In the genomic region with DNA sequence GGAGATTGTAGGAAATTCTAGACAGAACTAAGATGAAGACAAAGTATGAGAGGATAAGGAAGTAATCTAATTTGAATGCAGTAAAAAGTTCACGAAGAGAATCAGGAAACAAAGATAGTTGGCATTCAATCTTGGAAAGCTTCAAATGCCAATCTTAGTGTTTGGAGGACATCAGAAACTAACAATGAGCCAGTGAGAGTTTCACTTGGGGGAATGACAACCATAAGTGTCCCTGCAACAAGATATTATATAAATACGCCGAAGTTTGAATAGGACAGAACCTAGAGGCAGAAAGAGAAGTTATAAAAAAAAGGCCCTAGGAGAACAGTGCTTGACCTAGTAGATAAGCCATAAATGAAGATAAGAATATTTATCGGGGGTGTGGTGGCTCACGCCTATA, we compare ENCODE assay signal across 19 cellular contexts. TPM values are rescaled to one million over a fixed set of nuclear protein-coding genes. Genes with fewer than 3 reads are reported as not detected.
DNase-seq lines count a peak whose midpoint lies in the region; ATAC-seq and TF ChIP-seq lines count a peak whose summit lies in the region.
"Had no signal": no experiment of that assay in that cellular context is flagged by ENCODE, and none has a peak within 500 bp of the region (broad histone marks: within the 10 kb centered on the region; RNA-seq: fewer than 3 reads in every experiment).

No MANE protein-coding gene starts in this region.

- WGBS in smooth muscle cell (ENCODE audit: low lambda C conversion rate): 94% methylated on average over 5 of the region's 5 CpGs

- no peak overlapping the region for H3K4me2 ChIP-seq in smooth muscle cell
- H3K4me2 ChIP-seq: GM23338 had no signal

- POLR2A ChIA-PET in activated CD4-positive, alpha-beta T cell treated with anti-CD3 and anti-CD28 coated beads, Interleukin-2, amount 10 ng/mL, durations not matched to agents 7 days and 5 days (lab: Charles Lee): no interaction called here

- no peaks in the 10 kb centered on the region for H3K27me3 Mint-ChIP-seq in activated CD4-positive, alpha-beta T cell treated with anti-CD3 and anti-CD28 coated beads, Interleukin-2, amount 10 ng/mL, durations not matched to agents 7 days and 5 days
- no peaks in the 10 kb centered on the region for H3K27me3 Mint-ChIP-seq in activated naive CD8-positive, alpha-beta T cell treated with anti-CD3 and anti-CD28 coated beads for 36 hours

- no peaks in the 10 kb centered on the region for H3K9me3 ChIP-seq in right atrium auricular region
- no peaks in the 10 kb centered on the region for H3K9me3 ChIP-seq in smooth muscle cell (replicated peaks; ENCODE audit: low read depth)
- H3K9me3 ChIP-seq: BE2C had no signal

- peak; percentile 68 for ATAC-seq in Right ventricle myocardium superior (ENCODE audit: poor library complexity)
- ATAC-seq in GM21786 (IDR thresholded peaks at IDR 0.05; ENCODE audit: unreplicated experiment): no peak
- ATAC-seq: CD8-positive, alpha-beta T cell; GM23338; HCT116; PC-3 had no signal

- intact Hi-C loops in Right ventricle myocardium superior (cut with DNase I): no loop called here

- TF ChIP-seq CTCF in right atrium auricular region (IDR thresholded peaks at IDR 0.05): no peak
- TF ChIP-seq CTCF in smooth muscle cell (IDR thresholded peaks at IDR 0.05; ENCODE audit: borderline replicate concordance, insufficient read depth, poor library complexity, severe bottlenecking): no peak

- no peak overlapping the region for H3K27ac ChIP-seq in right atrium auricular region
- H3K27ac ChIP-seq in smooth muscle cell (ENCODE audit: low read depth): peak overlapping the region; percentile 6

- no peaks in the 10 kb centered on the region for H3K9me3 Mint-ChIP-seq in activated CD4-positive, alpha-beta T cell treated with anti-CD3 and anti-CD28 coated beads, Interleukin-2, amount 10 ng/mL, durations not matched to agents 7 days and 5 days
- no peaks in the 10 kb centered on the region for H3K9me3 Mint-ChIP-seq in activated naive CD8-positive, alpha-beta T cell treated with anti-CD3 and anti-CD28 coated beads for 36 hours
- H3K9me3 Mint-ChIP-seq: CD8-positive, alpha-beta T cell; GM23338 had no signal

- H3K4me1 Mint-ChIP-seq in activated CD4-positive, alpha-beta T cell treated with anti-CD3 and anti-CD28 coated beads, Interleukin-2, amount 10 ng/mL, durations not matched to agents 7 days and 5 days: peaks cover 31% of the 10 kb centered on the region
- H3K4me1 Mint-ChIP-seq in activated naive CD8-positive, alpha-beta T cell treated with anti-CD3 and anti-CD28 coated beads for 36 hours: peaks cover 30% of the 10 kb centered on the region
- H3K4me1 Mint-ChIP-seq: GM23338 had no signal

- H2AFZ ChIP-seq in smooth muscle cell (ENCODE audit: low read depth): no peak overlapping the region
- H2AFZ ChIP-seq: GM23338 had no signal

- no peak overlapping the region for H3K4me3 ChIP-seq in right atrium auricular region
- no peak overlapping the region for H3K4me3 ChIP-seq in smooth muscle cell
- H3K4me3 ChIP-seq: GM23338 had no signal

- CTCF ChIA-PET in activated CD4-positive, alpha-beta T cell treated with anti-CD3 and anti-CD28 coated beads, Interleukin-2, amount 10 ng/mL, durations not matched to agents 7 days and 5 days (lab: Charles Lee): interaction anchor here (0.5 kb wide), 1 partner anchor 9 kb away, joined by 3 read pairs; no protein-coding TSS in a partner anchor

- no peaks in the 10 kb centered on the region for H3K27me3 ChIP-seq in right atrium auricular region
- H3K27me3 ChIP-seq in smooth muscle cell (ENCODE audit: low read depth): no peaks in the 10 kb centered on the region
- H3K27me3 ChIP-seq: BE2C had no signal

- no peak for DNase-seq in activated CD4-positive, alpha-beta T cell treated with anti-CD3 and anti-CD28 coated beads, Interleukin-2, amount 10 ng/mL, durations not matched to agents 7 days and 5 days
- DNase-seq in activated CD4-positive, alpha-beta T cell treated with anti-CD3 and anti-CD28 coated beads, Interleukin-2, amount 50 U/mL, for 48 hours: no peak
- DNase-seq in Right ventricle myocardium superior: no peak
- DNase-seq in right atrium auricular region (ENCODE audit: low spot score): no peak
- DNase-seq in activated naive CD8-positive, alpha-beta T cell treated with anti-CD3 and anti-CD28 coated beads for 36 hours: no peak
- DNase-seq in smooth muscle cell (lab: John Stamatoyannopoulos, UW; ENCODE audit: unreplicated experiment): no peak
- DNase-seq in LoVo (ENCODE audit: low spot score): no peak
- DNase-seq: 8988T; BE2C; CD8-positive, alpha-beta T cell; DND-41; KBM-7; NCI-H1436 treated with DMSO at 0.1 percent for 48 hours; NCI-H2081; NCI-H774; PC-3 had no signal

- peaks cover 18% of the 10 kb centered on the region for H3F3A ChIP-seq in smooth muscle cell (ENCODE audit: low read depth)

- no peak overlapping the region for H3K9ac ChIP-seq in smooth muscle cell (ENCODE audit: low read depth)

- no peak overlapping the region for H3K4me3 Mint-ChIP-seq in activated CD4-positive, alpha-beta T cell treated with anti-CD3 and anti-CD28 coated beads, Interleukin-2, amount 10 ng/mL, durations not matched to agents 7 days and 5 days
- H3K4me3 Mint-ChIP-seq in activated naive CD8-positive, alpha-beta T cell treated with anti-CD3 and anti-CD28 coated beads for 36 hours: no peak overlapping the region
- H3K4me3 Mint-ChIP-seq: CD8-positive, alpha-beta T cell; GM23338 had no signal

- H3K4me1 ChIP-seq in right atrium auricular region: peaks cover 0 to 11% of the 10 kb centered on the region in 2 donors
- no peaks in the 10 kb centered on the region for H3K4me1 ChIP-seq in smooth muscle cell (ENCODE audit: low read depth)
- H3K4me1 ChIP-seq: BE2C had no signal

- peaks cover 24% of the 10 kb centered on the region for H3K79me2 ChIP-seq in smooth muscle cell (ENCODE audit: low read depth)

- H3K27ac Mint-ChIP-seq in activated CD4-positive, alpha-beta T cell treated with anti-CD3 and anti-CD28 coated beads, Interleukin-2, amount 10 ng/mL, durations not matched to agents 7 days and 5 days: peak overlapping the region; percentile 16
- H3K27ac Mint-ChIP-seq in activated naive CD8-positive, alpha-beta T cell treated with anti-CD3 and anti-CD28 coated beads for 36 hours: peak overlapping the region; percentile 34
- H3K27ac Mint-ChIP-seq: GM23338 had no signal

- H3K36me3 ChIP-seq in right atrium auricular region: peaks cover 60% of the 10 kb centered on the region
- H3K36me3 ChIP-seq in smooth muscle cell (ENCODE audit: low read depth): peaks cover 37% of the 10 kb centered on the region

- peaks cover 45% of the 10 kb centered on the region for H4K20me1 ChIP-seq in smooth muscle cell (ENCODE audit: low read depth)

- H3K36me3 Mint-ChIP-seq in activated CD4-positive, alpha-beta T cell treated with anti-CD3 and anti-CD28 coated beads, Interleukin-2, amount 10 ng/mL, durations not matched to agents 7 days and 5 days (ENCODE audit: low read depth): peaks cover 68% of the 10 kb centered on the region
- H3K36me3 Mint-ChIP-seq in activated naive CD8-positive, alpha-beta T cell treated with anti-CD3 and anti-CD28 coated beads for 36 hours: peaks cover 38% of the 10 kb centered on the region

RNA-seq across cellular contexts. Expression of a gene that starts 11.1 kb away (rescaled TPM):
- total RNA-seq in activated CD4-positive, alpha-beta T cell treated with anti-CD3 and anti-CD28 coated beads, Interleukin-2, amount 10 ng/mL, durations not matched to agents 7 days and 5 days: 100 to 1,000 TPM; 307 to 364 TPM
- total RNA-seq in Right ventricle myocardium superior (150 TPM), right atrium auricular region (10 to 100 TPM; 72.9 to 97.6 TPM), smooth muscle cell (281 and 284 TPM in 2 replicates)
- total RNA-seq in activated naive CD8-positive, alpha-beta T cell treated with anti-CD3 and anti-CD28 coated beads for 36 hours: 100 to 1,000 TPM; 590 to 602 TPM
- 343 and 347 TPM in 2 replicates for polyA plus RNA-seq in smooth muscle cell

RNA-seq across cellular contexts. Expression of a gene that starts 19.4 kb away (rescaled TPM):
- 10 to 100 TPM; 33.4 to 37.4 TPM for total RNA-seq in activated CD4-positive, alpha-beta T cell treated with anti-CD3 and anti-CD28 coated beads, Interleukin-2, amount 10 ng/mL, durations not matched to agents 7 days and 5 days
- 23.3 TPM for total RNA-seq in Right ventricle myocardium superior
- 10 to 100 TPM; 20.3 to 21.2 TPM for total RNA-seq in right atrium auricular region
- total RNA-seq in activated naive CD8-positive, alpha-beta T cell treated with anti-CD3 and anti-CD28 coated beads for 36 hours: 100 to 1,000 TPM; 115 TPM
- total RNA-seq in smooth muscle cell: 14.4 and 24.4 TPM in 2 replicates
- polyA plus RNA-seq in smooth muscle cell: 26.6 and 28.8 TPM in 2 replicates

RNA-seq across cellular contexts. Expression of a gene that starts 24.5 kb away (rescaled TPM):
- total RNA-seq in activated CD4-positive, alpha-beta T cell treated with anti-CD3 and anti-CD28 coated beads, Interleukin-2, amount 10 ng/mL, durations not matched to agents 7 days and 5 days: 10 to 100 TPM; 15.5 to 17.0 TPM
- total RNA-seq in Right ventricle myocardium superior (106 TPM), right atrium auricular region (10 to 100 TPM; 32.7 to 63.3 TPM), smooth muscle cell (51.2 and 53.4 TPM in 2 replicates)
- 10 to 100 TPM in 1 of 2 experiments, 1 to 10 TPM in 1; 9.5 to 11.0 TPM for total RNA-seq in activated naive CD8-positive, alpha-beta T cell treated with anti-CD3 and anti-CD28 coated beads for 36 hours
- polyA plus RNA-seq in smooth muscle cell: 36.4 and 46.2 TPM in 2 replicates

RNA-seq across cellular contexts. Expression of a gene that starts 34.0 kb away (rescaled TPM):
- total RNA-seq in activated CD4-positive, alpha-beta T cell treated with anti-CD3 and anti-CD28 coated beads, Interleukin-2, amount 10 ng/mL, durations not matched to agents 7 days and 5 days: 100 to 1,000 TPM; 133 to 146 TPM
- total RNA-seq in Right ventricle myocardium superior (44.3 TPM), right atrium auricular region (10 to 100 TPM; 27.2 to 28.9 TPM), smooth muscle cell (153 and 177 TPM in 2 replicates)
- total RNA-seq in activated naive CD8-positive, alpha-beta T cell treated with anti-CD3 and anti-CD28 coated beads for 36 hours: 10 to 100 TPM; 87.0 to 88.0 TPM
- polyA plus RNA-seq in smooth muscle cell: 54.2 and 56.9 TPM in 2 replicates
